In genomic region chr18:74353169-74353775, GRCh38 we compare ENCODE assay signal across 8 cellular contexts. TPM values are rescaled to one million over a fixed set of nuclear protein-coding genes. Genes with fewer than 3 reads are reported as not detected.
A peak's percentile ranks its signal among the peaks of the same experiment; 100 is the strongest.
DNase-seq lines count a peak whose midpoint lies in the region; ATAC-seq and TF ChIP-seq lines count a peak whose summit lies in the region.

No MANE protein-coding gene starts in this region.

- no peaks in the 10 kb centered on the region for H3K9me2 ChIP-seq in OCI-LY1 (ENCODE audit: low read depth, low read length)

- no peaks in the 10 kb centered on the region for H3F3A ChIP-seq in OCI-LY1 (ENCODE audit: insufficient read depth, low read length)

- H3K9me3 ChIP-seq in OCI-LY1 (ENCODE audit: low read length) (no peaks in the 10 kb centered on the region), osteoblast (ENCODE audit: low read depth, low read length) (no peaks in the 10 kb centered on the region)

- H2AFZ ChIP-seq in OCI-LY1 (ENCODE audit: low read length) (no peak overlapping the region), osteoblast (ENCODE audit: low read length) (no peak overlapping the region)

- H4K20me1 ChIP-seq in OCI-LY1 (ENCODE audit: insufficient read depth, low read length) (no peaks in the 10 kb centered on the region), osteoblast (ENCODE audit: insufficient read depth, low read length) (no peaks in the 10 kb centered on the region)

- H3K79me2 ChIP-seq in OCI-LY1 (ENCODE audit: insufficient read depth, low read length) (no peaks in the 10 kb centered on the region), osteoblast (ENCODE audit: insufficient read depth, low read length) (no peaks in the 10 kb centered on the region)

- H3K27me3 ChIP-seq in OCI-LY1 (ENCODE audit: insufficient read depth, low read length) (no peaks in the 10 kb centered on the region), foreskin keratinocyte (peaks cover 12% of the 10 kb centered on the region), osteoblast (ENCODE audit: insufficient read depth, low read length) (peaks cover 14% of the 10 kb centered on the region)

- ATAC-seq in GM18870 (IDR thresholded peaks at IDR 0.05; ENCODE audit: unreplicated experiment) = peak; percentile 52
- ATAC-seq in foreskin keratinocyte = peak; percentile 75
- ATAC-seq in HG03139 (IDR thresholded peaks at IDR 0.05; ENCODE audit: unreplicated experiment) = no peak

- no peaks in the 10 kb centered on the region for H3K4me1 ChIP-seq in OCI-LY1 (ENCODE audit: insufficient read depth, low read length, severe bottlenecking)
- peaks cover 9% of the 10 kb centered on the region for H3K4me1 ChIP-seq in foreskin keratinocyte
- H3K4me1 ChIP-seq in osteoblast (ENCODE audit: insufficient read depth, low read length) = peaks cover 5% of the 10 kb centered on the region

- H3K4me3 ChIP-seq in OCI-LY1 (ENCODE audit: low read depth, low read length, poor library complexity, severe bottlenecking) = no peak overlapping the region
- H3K4me3 ChIP-seq in osteoblast (ENCODE audit: insufficient read depth, low read length) = no peak overlapping the region

- H3K9ac ChIP-seq in OCI-LY1 (ENCODE audit: low read length) = no peak overlapping the region

- H3K36me3 ChIP-seq in OCI-LY1 (ENCODE audit: insufficient read depth, low read length) (no peaks in the 10 kb centered on the region), osteoblast (ENCODE audit: insufficient read depth, low read length) (no peaks in the 10 kb centered on the region)

- no peak overlapping the region for H3K4me2 ChIP-seq in OCI-LY1 (ENCODE audit: low read length)
- no peak overlapping the region for H3K4me2 ChIP-seq in osteoblast (ENCODE audit: insufficient read depth, low read length)

- DNase-seq in HPDE6-E6E7 (ENCODE audit: extremely low spot score) (peak; percentile 47), foreskin keratinocyte (peak; percentile 25 to 59), osteoblast (ENCODE audit: insufficient read length, low spot score, missing footprints) (peak; percentile 86)
- DNase-seq in activated effector memory CD4-positive, alpha-beta T cell treated with Interleukin-2 at 50 U/mL for 16 hours = peak; percentile 31

- H3K27ac ChIP-seq in C4-2B (no peak overlapping the region), OCI-LY1 (ENCODE audit: low read depth, low read length, poor library complexity, severe bottlenecking) (no peak overlapping the region), foreskin keratinocyte (no peak overlapping the region), osteoblast (ENCODE audit: low read depth, low read length) (no peak overlapping the region)

- peak; percentile 78 for TF ChIP-seq CTCF in C4-2B (conservative IDR thresholded peaks at IDR 0.05)
- TF ChIP-seq CTCF in OCI-LY1 (IDR thresholded peaks at IDR 0.05; ENCODE audit: low read length) = peak; percentile 65
- TF ChIP-seq CTCF in foreskin keratinocyte (conservative IDR thresholded peaks at IDR 0.05) = peak; percentile 73
- peak; percentile 76 for TF ChIP-seq CTCF in osteoblast (IDR thresholded peaks at IDR 0.05; ENCODE audit: extremely low read depth, low read depth, low read length)

RNA-seq across cellular contexts. Expression of gene C18orf63, which starts 37.6 kb away (rescaled TPM):
- total RNA-seq in foreskin keratinocyte (not detected in 2 replicates), osteoblast (not detected in 2 replicates)
- polyA plus RNA-seq in foreskin keratinocyte = not detected in 2 replicates

Comparison
In these comparisons a context has a peak if more than half of its experiments do, and no peak if none do; other contexts are left out.
1. DNase-seq: peak in every context shown above with its lines; median percentile 86 in osteoblast; 47 in HPDE6-E6E7; 42 in foreskin keratinocyte; 31 in activated effector memory CD4-positive, alpha-beta T cell treated with Interleukin-2 at 50 U/mL for 16 hours.